In the genomic region with DNA sequence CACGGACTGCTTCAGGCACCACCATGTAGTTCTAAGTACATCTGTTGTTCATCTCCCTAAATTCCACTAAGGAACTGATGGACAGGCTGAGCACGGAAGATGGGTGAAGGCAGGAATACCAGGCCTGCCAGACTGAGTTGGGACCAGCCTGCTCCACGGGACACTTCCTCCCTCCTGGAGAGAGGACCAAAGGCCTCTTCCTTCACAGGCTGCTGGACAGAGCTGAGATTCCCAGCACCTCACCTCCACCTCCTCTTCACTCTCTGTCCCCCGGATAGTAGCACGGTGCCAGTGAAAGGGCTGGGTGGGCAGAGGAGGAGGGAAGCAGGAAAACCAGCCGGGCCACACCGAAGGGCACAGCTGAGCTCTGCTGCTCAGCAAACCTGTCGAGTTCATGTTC, we compare ENCODE assay signal across 21 cellular contexts. TPM values are rescaled to one million over a fixed set of nuclear protein-coding genes. Genes with fewer than 3 reads are reported as not detected.
DNase-seq lines count a peak whose midpoint lies in the region; ATAC-seq and TF ChIP-seq lines count a peak whose summit lies in the region.
"Had no signal": no experiment of that assay in that cellular context is flagged by ENCODE, and none has a peak within 500 bp of the region (broad histone marks: within the 10 kb centered on the region; RNA-seq: fewer than 3 reads in every experiment).

No MANE protein-coding gene starts in this region.

- CTCF ChIA-PET in activated naive CD4-positive, alpha-beta T cell treated with anti-CD3 and anti-CD28 coated beads, Interleukin-2, amount 10 ng/mL, durations not matched to agents 7 days and 5 days (lab: Charles Lee): interaction anchor here (1.2 kb wide), 1 partner anchor 88 kb away, joined by 4 read pairs; no protein-coding TSS in a partner anchor
- CTCF ChIA-PET in PC-9 (lab: Charles Lee): no interaction called here

- H3K27ac Mint-ChIP-seq in activated naive CD4-positive, alpha-beta T cell treated with anti-CD3 and anti-CD28 coated beads, Interleukin-2, amount 10 ng/mL, durations not matched to agents 7 days and 5 days: peak overlapping the region; percentile 19
- peak overlapping the region in 1 of 2 donors; percentile 55 for H3K27ac Mint-ChIP-seq in activated naive CD4-positive, alpha-beta T cell treated with anti-CD3 and anti-CD28 coated beads, Interleukin-2, amount 50 U/mL, for 72 hours
- peak overlapping the region; percentile 37 for H3K27ac Mint-ChIP-seq in dendritic cell treated with granulocyte-macrophage colony-stimulating factor and Interleukin-4, amounts not matched to agents 40 ng/mL and 50 ng/mL, for 4 days

- no peak overlapping the region for H3K4me3 Mint-ChIP-seq in activated naive CD4-positive, alpha-beta T cell treated with anti-CD3 and anti-CD28 coated beads, Interleukin-2, amount 10 ng/mL, durations not matched to agents 7 days and 5 days
- no peak overlapping the region for H3K4me3 Mint-ChIP-seq in dendritic cell treated with granulocyte-macrophage colony-stimulating factor and Interleukin-4, amounts not matched to agents 40 ng/mL and 50 ng/mL, for 4 days
- H3K4me3 Mint-ChIP-seq: CD4-positive, alpha-beta memory T cell had no signal

- no peaks in the 10 kb centered on the region for H3K27me3 ChIP-seq in PC-9 (ENCODE audit: insufficient read depth, low read depth)
- H3K27me3 ChIP-seq: BE2C, SJCRH30 had no signal

- no peaks in the 10 kb centered on the region for H3K9me2 ChIP-seq in PC-9 (ENCODE audit: insufficient read depth)

- peaks cover 31% of the 10 kb centered on the region for H3K36me3 Mint-ChIP-seq in activated naive CD4-positive, alpha-beta T cell treated with anti-CD3 and anti-CD28 coated beads, Interleukin-2, amount 10 ng/mL, durations not matched to agents 7 days and 5 days
- peaks cover 5 to 7% of the 10 kb centered on the region in 2 donors for H3K36me3 Mint-ChIP-seq in activated naive CD4-positive, alpha-beta T cell treated with anti-CD3 and anti-CD28 coated beads, Interleukin-2, amount 50 U/mL, for 72 hours
- peaks cover 71% of the 10 kb centered on the region for H3K36me3 Mint-ChIP-seq in dendritic cell treated with granulocyte-macrophage colony-stimulating factor and Interleukin-4, amounts not matched to agents 40 ng/mL and 50 ng/mL, for 4 days (ENCODE audit: low read depth)
- H3K36me3 Mint-ChIP-seq: IgD-negative memory B cell had no signal

- no peaks in the 10 kb centered on the region for H3K79me2 ChIP-seq in PC-9 (ENCODE audit: low read depth)

- H3K4me1 Mint-ChIP-seq in activated naive CD4-positive, alpha-beta T cell treated with anti-CD3 and anti-CD28 coated beads, Interleukin-2, amount 10 ng/mL, durations not matched to agents 7 days and 5 days: peaks cover 16% of the 10 kb centered on the region
- no peaks in the 10 kb centered on the region for H3K4me1 Mint-ChIP-seq in dendritic cell treated with granulocyte-macrophage colony-stimulating factor and Interleukin-4, amounts not matched to agents 40 ng/mL and 50 ng/mL, for 4 days (ENCODE audit: low read depth)

- H2AFZ ChIP-seq in PC-9: no peak overlapping the region
- H2AFZ ChIP-seq: GM23248 had no signal

- no peak for TF ChIP-seq CTCF in PC-9 (conservative IDR thresholded peaks at IDR 0.05)

- POLR2A ChIA-PET in PC-9 (lab: Charles Lee; ENCODE audit: unreplicated experiment): no interaction called here

- no peak for ATAC-seq in activated naive CD4-positive, alpha-beta T cell treated with anti-CD3 and anti-CD28 coated beads, Interleukin-2, amount 50 U/mL, for 72 hours
- no peak for ATAC-seq in HG02973 (IDR thresholded peaks at IDR 0.05; ENCODE audit: unreplicated experiment)
- ATAC-seq: GM12878, PC-3 had no signal

- H3K4me2 ChIP-seq in PC-9: no peak overlapping the region

- H3K27me3 Mint-ChIP-seq in activated naive CD4-positive, alpha-beta T cell treated with anti-CD3 and anti-CD28 coated beads, Interleukin-2, amount 10 ng/mL, durations not matched to agents 7 days and 5 days: peaks cover 3% of the 10 kb centered on the region
- H3K27me3 Mint-ChIP-seq in dendritic cell treated with granulocyte-macrophage colony-stimulating factor and Interleukin-4, amounts not matched to agents 40 ng/mL and 50 ng/mL, for 4 days: no peaks in the 10 kb centered on the region
- H3K27me3 Mint-ChIP-seq: CD4-positive, alpha-beta memory T cell; IgD-negative memory B cell had no signal

- intact Hi-C loops in PC-9 (cut with micrococcal nuclease; ENCODE audit: unreplicated experiment): no loop called here
- intact Hi-C loops in dendritic cell treated with granulocyte-macrophage colony-stimulating factor and Interleukin-4, amounts not matched to agents 40 ng/mL and 50 ng/mL, for 4 days (cut with micrococcal nuclease): no loop called here

- peaks cover 17% of the 10 kb centered on the region; the same call in 1 of the 2 replicates for H3K36me3 ChIP-seq in PC-9 (ENCODE audit: low read depth)

- BruUV-seq in PC-9 (replicated peaks; lab: Mats Ljungman, UMichigan): TSS peak; percentile 5

- peaks cover 19% of the 10 kb centered on the region; the same call in 1 of the 2 replicates for H3F3A ChIP-seq in PC-9 (ENCODE audit: insufficient read depth, low read depth)

- no peaks in the 10 kb centered on the region for H3K4me1 ChIP-seq in PC-9 (replicated peaks; ENCODE audit: insufficient read depth)

- no peaks in the 10 kb centered on the region for H3K9me3 ChIP-seq in PC-9 (ENCODE audit: insufficient read depth, low read depth)
- H3K9me3 ChIP-seq: BE2C, SJCRH30 had no signal

- no peak overlapping the region for H3K4me3 ChIP-seq in PC-9
- H3K4me3 ChIP-seq: GM12878, GM23248, SJCRH30 had no signal

- H4K20me1 ChIP-seq in PC-9 (ENCODE audit: insufficient read depth): peaks cover 5% of the 10 kb centered on the region; the same call in 1 of the 2 replicates

- no peaks in the 10 kb centered on the region for H3K9me3 Mint-ChIP-seq in activated naive CD4-positive, alpha-beta T cell treated with anti-CD3 and anti-CD28 coated beads, Interleukin-2, amount 10 ng/mL, durations not matched to agents 7 days and 5 days
- H3K9me3 Mint-ChIP-seq in activated naive CD4-positive, alpha-beta T cell treated with anti-CD3 and anti-CD28 coated beads, Interleukin-2, amount 50 U/mL, for 72 hours: no peaks in the 10 kb centered on the region
- H3K9me3 Mint-ChIP-seq in dendritic cell treated with granulocyte-macrophage colony-stimulating factor and Interleukin-4, amounts not matched to agents 40 ng/mL and 50 ng/mL, for 4 days: no peaks in the 10 kb centered on the region
- H3K9me3 Mint-ChIP-seq: CD4-positive, alpha-beta memory T cell; IgD-negative memory B cell had no signal

- DNase-seq in activated naive CD4-positive, alpha-beta T cell treated with anti-CD3 and anti-CD28 coated beads, Interleukin-2, amount 10 ng/mL, durations not matched to agents 7 days and 5 days: no peak
- no peak for DNase-seq in activated naive CD4-positive, alpha-beta T cell treated with anti-CD3 and anti-CD28 coated beads, Interleukin-2, amount 50 U/mL, for 72 hours (ENCODE audit: low spot score in 2 of 2)
- no peak for DNase-seq in PC-9
- no peak for DNase-seq in KG1 (lab: John Stamatoyannopoulos, UW)
- no peak for DNase-seq in SW 1271 (lab: John Stamatoyannopoulos, UW)
- no peak for DNase-seq in AG08395 (ENCODE audit: low spot score)
- DNase-seq: 8988T; BE2C; CD4-positive, alpha-beta memory T cell; EL; GM23248; NCI-H1105 treated with DMSO at 0.1 percent for 48 hours; NCI-H1694; NCI-H510A treated with DMSO at 0.1 percent for 48 hours; NCI-H82; PC-3; SJCRH30 had no signal

- H3K27ac ChIP-seq in PC-9: no peak overlapping the region
- H3K27ac ChIP-seq: GM23248, SJCRH30 had no signal

RNA-seq across cellular contexts. Expression of gene TCFL5, which starts 22.9 kb away (rescaled TPM):
- total RNA-seq in activated naive CD4-positive, alpha-beta T cell treated with anti-CD3 and anti-CD28 coated beads, Interleukin-2, amount 50 U/mL, for 72 hours: 1 to 10 TPM; 3.5 to 5.7 TPM
- total RNA-seq in PC-9 (2021): 29.3 and 35.4 TPM in 2 replicates

RNA-seq across cellular contexts. Expression of gene DIDO1, which starts 41.7 kb away (rescaled TPM):
- total RNA-seq in activated naive CD4-positive, alpha-beta T cell treated with anti-CD3 and anti-CD28 coated beads, Interleukin-2, amount 50 U/mL, for 72 hours: 10 to 100 TPM; 40.1 to 52.7 TPM
- total RNA-seq in PC-9 (2021): 56.4 and 61.4 TPM in 2 replicates

RNA-seq across cellular contexts. Expression of gene GID8, which starts 53.4 kb away (rescaled TPM):
- 10 to 100 TPM; 39.7 to 47.3 TPM for total RNA-seq in activated naive CD4-positive, alpha-beta T cell treated with anti-CD3 and anti-CD28 coated beads, Interleukin-2, amount 50 U/mL, for 72 hours
- 45.7 and 49.7 TPM in 2 replicates for total RNA-seq in PC-9 (2021)
